16 cellular contexts compared by ENCODE assay signal in genomic region chrX:13411496-13412207, GRCh38.
"Had no signal": no experiment of that assay in that cellular context is flagged by ENCODE, and none has a peak within 500 bp of the region (broad histone marks: within the 10 kb centered on the region; RNA-seq: fewer than 3 reads in every experiment).

No MANE protein-coding gene starts in this region.

- H3K36me3 ChIP-seq: ascending aorta, breast epithelium had no signal

- H3K27ac ChIP-seq: ascending aorta, breast epithelium, coronary artery had no signal

- ATAC-seq: left lobe of liver had no signal

- H3K27me3 ChIP-seq: ascending aorta had no signal

- FAIRE-seq: frontal cortex, kidney had no signal

- DNase-seq: activated CD8-positive, alpha-beta memory T cell treated with anti-CD3 and anti-CD28 coated beads for 24 hours; activated CD8-positive, alpha-beta memory T cell treated with anti-CD3 and anti-CD28 coated beads, Interleukin-2, amount 50 U/mL, for 48 hours; activated effector memory CD4-positive, alpha-beta T cell treated with Interleukin-2 at 50 U/mL for 16 hours; activated T-cell treated with anti-CD3 and anti-CD28 coated beads, Interleukin-2, amount 50 U/mL, for 48 hours; hypothalamus; kidney; midbrain; nephron progenitor cell; occipital lobe; retina; stimulated activated naive CD4-positive, alpha-beta T cell had no signal

- H3K9me3 ChIP-seq: ascending aorta had no signal

- H3K4me3 ChIP-seq: ascending aorta, breast epithelium, coronary artery had no signal

- H3K4me1 ChIP-seq: ascending aorta, breast epithelium had no signal
